In genomic region chr3:56787258-56787777, GRCh38 we compare ENCODE assay signal across 10 cellular contexts. TPM values are rescaled to one million over a fixed set of nuclear protein-coding genes. Genes with fewer than 3 reads are reported as not detected.
A peak's percentile ranks its signal among the peaks of the same experiment; 100 is the strongest.
DNase-seq lines count a peak whose midpoint lies in the region; ATAC-seq and TF ChIP-seq lines count a peak whose summit lies in the region.
"Had no signal": no experiment of that assay in that cellular context is flagged by ENCODE, and none has a peak within 500 bp of the region (broad histone marks: within the 10 kb centered on the region; RNA-seq: fewer than 3 reads in every experiment).

No MANE protein-coding gene starts in this region.

- no peaks in the 10 kb centered on the region for H3K79me2 ChIP-seq in Karpas-422 (ENCODE audit: low read length)

- TF ChIP-seq CTCF in spleen (IDR thresholded peaks at IDR 0.05 in 8 of 11, conservative IDR thresholded peaks at IDR 0.05 in 3 of 11): no peak

- H3K9me3 Mint-ChIP-seq in activated CD4-positive, alpha-beta T cell treated with anti-CD3 and anti-CD28 coated beads, Interleukin-2, amount 10 ng/mL, durations not matched to agents 24 days and 14 days: no peaks in the 10 kb centered on the region
- no peaks in the 10 kb centered on the region for H3K9me3 Mint-ChIP-seq in central memory CD8-positive, alpha-beta T cell

- peaks cover 92% of the 10 kb centered on the region for H3K4me1 Mint-ChIP-seq in activated CD4-positive, alpha-beta T cell treated with anti-CD3 and anti-CD28 coated beads, Interleukin-2, amount 10 ng/mL, durations not matched to agents 24 days and 14 days
- peaks cover 95% of the 10 kb centered on the region for H3K4me1 Mint-ChIP-seq in central memory CD8-positive, alpha-beta T cell

- peaks cover 35% of the 10 kb centered on the region for H3K36me3 Mint-ChIP-seq in activated CD4-positive, alpha-beta T cell treated with anti-CD3 and anti-CD28 coated beads, Interleukin-2, amount 10 ng/mL, durations not matched to agents 24 days and 14 days (ENCODE audit: low read depth)
- H3K36me3 Mint-ChIP-seq in central memory CD8-positive, alpha-beta T cell (ENCODE audit: insufficient read depth): peaks cover 21% of the 10 kb centered on the region

- no peak for ATAC-seq in central memory CD8-positive, alpha-beta T cell (replicated peaks; ENCODE audit: extremely low read depth, poor library complexity, severe bottlenecking)
- no peak for ATAC-seq in GM21529 (IDR thresholded peaks at IDR 0.05; ENCODE audit: unreplicated experiment)

- no peak overlapping the region for H3K9ac ChIP-seq in Karpas-422 (ENCODE audit: low read length)

- 65 to 72% (median 67%) methylated on average over 9 of the region's 9 CpGs for WGBS in spleen, 5 donors

- peaks cover 15% of the 10 kb centered on the region; the same call in 1 of the 2 replicates for H4K20me1 ChIP-seq in Karpas-422 (ENCODE audit: insufficient read depth, low read depth, low read length)

- H3K27me3 ChIP-seq in spleen (replicated peaks in 1 of 7) (no peaks in the 10 kb centered on the region), Karpas-422 (ENCODE audit: low read length) (no peaks in the 10 kb centered on the region)

- peak overlapping the region; percentile 87 for H3K27ac Mint-ChIP-seq in activated CD4-positive, alpha-beta T cell treated with anti-CD3 and anti-CD28 coated beads, Interleukin-2, amount 10 ng/mL, durations not matched to agents 24 days and 14 days
- peak overlapping the region; percentile 94 for H3K27ac Mint-ChIP-seq in central memory CD8-positive, alpha-beta T cell (ENCODE audit: low read depth)

- H3K9me3 ChIP-seq in spleen (no peaks in the 10 kb centered on the region), Karpas-422 (ENCODE audit: low read length) (no peaks in the 10 kb centered on the region)

- H3K27ac ChIP-seq in spleen: peak overlapping the region; percentile 9 to 91 (median 80)
- H3K27ac ChIP-seq in Karpas-422 (ENCODE audit: low read length): no peak overlapping the region

- no peak for TF ChIP-seq POLR2A in spleen (IDR thresholded peaks at IDR 0.05)

- H3K36me3 ChIP-seq in spleen: no peaks in the 10 kb centered on the region
- H3K36me3 ChIP-seq in Karpas-422 (ENCODE audit: insufficient read depth, low read length): no peaks in the 10 kb centered on the region

- intact Hi-C loops in activated CD4-positive, alpha-beta T cell treated with anti-CD3 and anti-CD28 coated beads, Interleukin-2, amount 10 ng/mL, durations not matched to agents 24 days and 14 days (cut with micrococcal nuclease): loop anchor here (10.0 kb wide), 1 partner anchor 437 kb away; the partner anchor contains the start of gene APPL1
- intact Hi-C loops in spleen (cut with DNase I; ENCODE audit: low total_unique reads): no loop called here

- no peak overlapping the region for H3K4me2 ChIP-seq in Karpas-422 (ENCODE audit: low read depth, low read length, poor library complexity, severe bottlenecking)

- H3K27me3 Mint-ChIP-seq in activated CD4-positive, alpha-beta T cell treated with anti-CD3 and anti-CD28 coated beads, Interleukin-2, amount 10 ng/mL, durations not matched to agents 24 days and 14 days: no peaks in the 10 kb centered on the region
- no peaks in the 10 kb centered on the region for H3K27me3 Mint-ChIP-seq in central memory CD8-positive, alpha-beta T cell

- peak overlapping the region; percentile 62 for H3K4me3 Mint-ChIP-seq in activated CD4-positive, alpha-beta T cell treated with anti-CD3 and anti-CD28 coated beads, Interleukin-2, amount 10 ng/mL, durations not matched to agents 24 days and 14 days
- H3K4me3 Mint-ChIP-seq in central memory CD8-positive, alpha-beta T cell: peak overlapping the region; percentile 54

- no peaks in the 10 kb centered on the region for H3K9me2 ChIP-seq in Karpas-422 (replicated peaks; ENCODE audit: insufficient read depth, low read length)

- H3K4me3 ChIP-seq in spleen (no peak overlapping the region), Karpas-422 (ENCODE audit: low read length) (no peak overlapping the region)

- H2AFZ ChIP-seq in Karpas-422 (ENCODE audit: low read length): no peak overlapping the region

- no peak for DNase-seq in activated CD4-positive, alpha-beta T cell treated with anti-CD3 and anti-CD28 coated beads, Interleukin-2, amount 10 ng/mL, durations not matched to agents 24 days and 14 days
- DNase-seq in activated CD4-positive, alpha-beta T cell treated with anti-CD3 and anti-CD28 coated beads, Interleukin-2, amount 50 U/mL, for 1 hour: no peak
- peak; percentile 22 for DNase-seq in NCI-H2227 treated with DMSO at 0.1 percent for 48 hours (lab: John Stamatoyannopoulos, UW)
- DNase-seq in central memory CD8-positive, alpha-beta T cell (ENCODE audit: low spot score in 2 of 2): no peak
- no peak for DNase-seq in spleen
- DNase-seq in Karpas-422: no peak
- no peak for DNase-seq in nucleus accumbens (lab: John Stamatoyannopoulos, UW)
- DNase-seq: NCI-H446, SHP77 had no signal

- H3K4me1 ChIP-seq in spleen (peaks cover 55 to 100% (median 97%) of the 10 kb centered on the region in 6 donors), Karpas-422 (ENCODE audit: low read length) (peaks cover 9% of the 10 kb centered on the region)

RNA-seq across cellular contexts. Expression of gene ARHGEF3, which starts 14.4 kb away (rescaled TPM):
- 52.7 and 54.4 TPM in 2 replicates for total RNA-seq in activated CD4-positive, alpha-beta T cell treated with anti-CD3 and anti-CD28 coated beads, Interleukin-2, amount 10 ng/mL, durations not matched to agents 24 days and 14 days
- 10 to 100 TPM; 29.6 to 35.1 (median 33.4) TPM for total RNA-seq in spleen
- polyA plus RNA-seq in spleen: 10 to 100 TPM in 1 of 3 donors, 1 to 10 TPM in 2; 8.0 to 11.3 (median 9.5) TPM
- total RNA-seq in Karpas-422 (2014; rRNA removed; shearing (Covaris generic); ENCODE audit: low replicate concordance): 4.7 and 7.7 TPM in 2 replicates
